1 cellular context compared by ENCODE assay signal in the genomic region with DNA sequence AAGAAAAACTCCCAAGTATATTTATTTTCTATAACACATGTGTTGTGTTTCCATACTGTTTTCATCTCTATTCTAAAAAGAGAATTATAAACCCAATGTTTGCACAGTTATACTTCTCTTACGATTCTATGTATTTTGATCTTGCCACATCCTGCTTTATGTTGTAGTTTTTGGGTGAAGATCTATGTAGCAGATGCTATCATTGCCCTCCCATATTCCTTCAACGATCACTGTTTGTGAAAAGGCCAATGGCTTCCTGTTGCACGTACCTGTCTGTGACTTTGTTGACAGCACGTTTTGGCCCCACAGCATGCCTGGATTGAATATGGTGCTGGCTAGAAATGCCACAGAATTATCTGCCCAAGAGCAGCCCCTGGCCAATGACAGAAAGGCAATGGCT.
TF ChIP-seq lines count a peak whose summit lies in the region.

No MANE protein-coding gene starts in this region.

TF ChIP-seq in H1, 55 proteins besides CTCF, POLR2A, EP300 and RAD21:
- TF ChIP-seq, protein P1, sequence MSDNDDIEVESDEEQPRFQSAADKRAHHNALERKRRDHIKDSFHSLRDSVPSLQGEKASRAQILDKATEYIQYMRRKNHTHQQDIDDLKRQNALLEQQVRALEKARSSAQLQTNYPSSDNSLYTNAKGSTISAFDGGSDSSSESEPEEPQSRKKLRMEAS (IDR thresholded peaks at IDR 0.05) = no peak
- TF ChIP-seq ASH2L (IDR thresholded peaks at IDR 0.05; ENCODE audit: low read length) = no peak
- TF ChIP-seq, protein P2, sequence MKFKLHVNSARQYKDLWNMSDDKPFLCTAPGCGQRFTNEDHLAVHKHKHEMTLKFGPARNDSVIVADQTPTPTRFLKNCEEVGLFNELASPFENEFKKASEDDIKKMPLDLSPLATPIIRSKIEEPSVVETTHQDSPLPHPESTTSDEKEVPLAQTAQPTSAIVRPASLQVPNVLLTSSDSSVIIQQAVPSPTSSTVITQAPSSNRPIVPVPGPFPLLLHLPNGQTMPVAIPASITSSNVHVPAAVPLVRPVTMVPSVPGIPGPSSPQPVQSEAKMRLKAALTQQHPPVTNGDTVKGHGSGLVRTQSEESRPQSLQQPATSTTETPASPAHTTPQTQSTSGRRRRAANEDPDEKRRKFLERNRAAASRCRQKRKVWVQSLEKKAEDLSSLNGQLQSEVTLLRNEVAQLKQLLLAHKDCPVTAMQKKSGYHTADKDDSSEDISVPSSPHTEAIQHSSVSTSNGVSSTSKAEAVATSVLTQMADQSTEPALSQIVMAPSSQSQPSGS (IDR thresholded peaks at IDR 0.05; ENCODE audit: low read length) = no peak
- TF ChIP-seq, protein P3, sequence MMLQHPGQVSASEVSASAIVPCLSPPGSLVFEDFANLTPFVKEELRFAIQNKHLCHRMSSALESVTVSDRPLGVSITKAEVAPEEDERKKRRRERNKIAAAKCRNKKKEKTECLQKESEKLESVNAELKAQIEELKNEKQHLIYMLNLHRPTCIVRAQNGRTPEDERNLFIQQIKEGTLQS (IDR thresholded peaks at IDR 0.05; ENCODE audit: insufficient read depth, low read depth, low read length) = no peak
- no peak for TF ChIP-seq HDAC2 (IDR thresholded peaks at IDR 0.05; ENCODE audit: borderline replicate concordance in 1 of 2, low read depth in 2 of 2, low read length in 2 of 2)
- no peak for TF ChIP-seq RNF2 (IDR thresholded peaks at IDR 0.05; ENCODE audit: borderline replicate concordance, low read depth, low read length, missing control alignments, poor library complexity, severe bottlenecking)
- TF ChIP-seq TEAD4 (IDR thresholded peaks at IDR 0.05; ENCODE audit: low read depth, low read length) = no peak
